1 cellular context compared by ENCODE assay signal in genomic region chr7:27329917-27330316, GRCh38.
TF ChIP-seq lines count a peak whose summit lies in the region.

No MANE protein-coding gene starts in this region.

TF ChIP-seq in H1, 55 proteins besides CTCF, POLR2A, EP300 and RAD21 (continued from another document):
- TF ChIP-seq ATF2 (IDR thresholded peaks at IDR 0.05; ENCODE audit: low read length): no peak
- TF ChIP-seq NRF1 (IDR thresholded peaks at IDR 0.05; ENCODE audit: low read depth, low read length): no peak
- TF ChIP-seq KDM1A (IDR thresholded peaks at IDR 0.05; ENCODE audit: borderline replicate concordance, low read length): no peak
- no peak for TF ChIP-seq CBX8 (IDR thresholded peaks at IDR 0.05; ENCODE audit: borderline replicate concordance, low read depth, low read length)
- TF ChIP-seq TCF12 (IDR thresholded peaks at IDR 0.05; ENCODE audit: low read depth, low read length): no peak
- TF ChIP-seq CHD2 (IDR thresholded peaks at IDR 0.05; ENCODE audit: low read length): no peak
- TF ChIP-seq RBBP5 (IDR thresholded peaks at IDR 0.05; ENCODE audit: borderline replicate concordance, low read depth, low read length): no peak
- TF ChIP-seq EZH2 (IDR thresholded peaks at IDR 0.05; ENCODE audit: low read depth, low read length, severe bottlenecking): no peak
- no peak for TF ChIP-seq TEAD4 (IDR thresholded peaks at IDR 0.05; ENCODE audit: low read depth, low read length)
- no peak for TF ChIP-seq KDM5A (IDR thresholded peaks at IDR 0.05; ENCODE audit: low read length)
- TF ChIP-seq SAP30 (IDR thresholded peaks at IDR 0.05; ENCODE audit: insufficient read depth, insufficient replicate concordance, low read length): no peak
- TF ChIP-seq POU5F1 (IDR thresholded peaks at IDR 0.05; ENCODE audit: low read depth, low read length): no peak
- TF ChIP-seq CTBP2 (IDR thresholded peaks at IDR 0.05; ENCODE audit: borderline replicate concordance, insufficient read depth, insufficient read length, low read length): no peak
- no peak for TF ChIP-seq BCL11A (IDR thresholded peaks at IDR 0.05; ENCODE audit: low read depth in 2 of 2, low read length in 2 of 2)
- no peak for TF ChIP-seq FOSL1 (IDR thresholded peaks at IDR 0.05; ENCODE audit: insufficient read depth, low read depth, low read length)
